11 cellular contexts compared by ENCODE assay signal in the genomic region with DNA sequence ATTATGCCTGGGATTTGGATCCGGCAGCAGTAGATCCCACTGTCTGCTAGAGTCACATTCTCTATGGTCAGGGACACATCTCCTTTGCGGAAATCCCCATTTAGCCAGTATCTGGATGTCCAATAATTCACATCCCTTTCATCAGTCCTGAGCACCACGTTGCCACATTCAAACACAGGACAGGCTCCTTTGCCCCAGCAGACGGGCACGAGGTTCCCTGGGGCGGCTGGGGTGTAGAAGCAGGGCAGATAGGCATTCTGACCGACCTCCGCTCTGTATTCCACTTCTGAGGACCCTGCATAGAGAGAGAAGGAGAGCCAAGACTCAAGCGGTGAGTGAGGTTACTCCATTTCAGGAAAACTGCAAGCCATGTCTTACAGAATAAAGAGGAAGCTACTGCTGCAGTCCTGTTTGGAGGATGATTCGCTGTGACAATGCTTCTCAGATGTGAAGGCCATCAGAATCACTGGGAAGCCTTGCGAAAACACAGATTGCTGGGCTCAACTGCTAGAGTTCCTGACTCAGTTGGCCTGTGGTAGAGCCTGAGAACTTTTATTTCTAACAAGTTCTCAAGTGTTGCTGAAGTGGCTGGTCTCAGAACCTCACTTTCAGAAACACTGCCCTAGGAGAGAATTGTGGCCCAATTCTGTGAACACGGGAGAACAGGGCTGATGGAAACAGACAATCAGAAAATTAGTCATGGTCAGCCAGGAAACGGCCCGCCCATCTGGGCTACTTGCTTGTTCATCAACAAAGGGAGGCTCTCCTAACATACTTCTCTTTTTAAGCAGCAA. TPM values are rescaled to one million over a fixed set of nuclear protein-coding genes. Genes with fewer than 3 reads are reported as not detected.
DNase-seq lines count a peak whose midpoint lies in the region; ATAC-seq and TF ChIP-seq lines count a peak whose summit lies in the region.
"Had no signal": no experiment of that assay in that cellular context is flagged by ENCODE, and none has a peak within 500 bp of the region (broad histone marks: within the 10 kb centered on the region; RNA-seq: fewer than 3 reads in every experiment).

No MANE protein-coding gene starts in this region.

- no peak overlapping the region for H2BK5ac ChIP-seq in mesenchymal stem cell (ENCODE audit: low read depth, low read length, poor library complexity, severe bottlenecking)

- H3K18ac ChIP-seq in mesenchymal stem cell (ENCODE audit: low read depth in 1 of 2, low read length in 2 of 2): peak overlapping the region in 1 of 2 experiments; percentile 0

- H3K4me3 Mint-ChIP-seq in activated T-helper 17 cell treated with anti-CD3 and anti-CD28 coated beads, Interleukin-2, amount 50 U/mL, for 72 hours: peak overlapping the region; percentile 96
- no peak overlapping the region for H3K4me3 Mint-ChIP-seq in mesothelial cell of epicardium
- H3K4me3 Mint-ChIP-seq: memory B cell had no signal

- TF ChIP-seq CTCF in breast epithelium (IDR thresholded peaks at IDR 0.05) (no peak), mesothelial cell of epicardium (IDR thresholded peaks at IDR 0.05; ENCODE audit: unreplicated experiment) (no peak)

- H3K36me3 ChIP-seq in mesenchymal stem cell (ENCODE audit: control insufficient read depth in 1 of 2, insufficient read depth in 2 of 2, low read depth in 1 of 2, low read length in 2 of 2) (no peaks in the 10 kb centered on the region), breast epithelium (no peaks in the 10 kb centered on the region)

- H3K4me2 ChIP-seq in mesenchymal stem cell (ENCODE audit: low read length, poor library complexity, severe bottlenecking): no peak overlapping the region

- H3K14ac ChIP-seq in mesenchymal stem cell (ENCODE audit: low read length in 2 of 2): no peak overlapping the region

- no peak overlapping the region for H2BK12ac ChIP-seq in mesenchymal stem cell (ENCODE audit: low read length in 2 of 2)

- no peak for TF ChIP-seq POLR2A in breast epithelium (IDR thresholded peaks at IDR 0.05)

- peak overlapping the region; percentile 8 for H2AFZ ChIP-seq in mesenchymal stem cell (ENCODE audit: low read depth, low read length)

- intact Hi-C loops in breast epithelium (cut with DNase I; ENCODE audit: low total_unique reads): no loop called here

- peak overlapping the region; percentile 94 for H3K27ac Mint-ChIP-seq in activated T-helper 17 cell treated with anti-CD3 and anti-CD28 coated beads, Interleukin-2, amount 50 U/mL, for 72 hours
- H3K27ac Mint-ChIP-seq in mesothelial cell of epicardium: no peak overlapping the region
- H3K27ac Mint-ChIP-seq: memory B cell had no signal

- no peak overlapping the region for H2BK15ac ChIP-seq in mesenchymal stem cell (ENCODE audit: low read depth, poor library complexity, severe bottlenecking)

- no peak overlapping the region for H4K8ac ChIP-seq in mesenchymal stem cell (ENCODE audit: low read length)

- H2BK120ac ChIP-seq in mesenchymal stem cell (ENCODE audit: low read depth, low read length): no peak overlapping the region

- no peak overlapping the region for H4K91ac ChIP-seq in mesenchymal stem cell (ENCODE audit: low read length)

- ATAC-seq in HG02642 (IDR thresholded peaks at IDR 0.05; ENCODE audit: poor library complexity, unreplicated experiment): peak; percentile 34
- ATAC-seq in activated T-helper 17 cell treated with anti-CD3 and anti-CD28 coated beads, Interleukin-2, amount 50 U/mL, for 72 hours (replicated peaks): peak; percentile 67
- ATAC-seq: Panc1 had no signal

- no peak overlapping the region for H3K23ac ChIP-seq in mesenchymal stem cell (ENCODE audit: low read length in 2 of 2)

- WGBS in mesenchymal stem cell: 85% methylated on average over 12 of the region's 14 CpGs

- H3K9me3 Mint-ChIP-seq in activated T-helper 17 cell treated with anti-CD3 and anti-CD28 coated beads, Interleukin-2, amount 50 U/mL, for 72 hours: no peaks in the 10 kb centered on the region
- H3K9me3 Mint-ChIP-seq in mesothelial cell of epicardium: no peaks in the 10 kb centered on the region
- H3K9me3 Mint-ChIP-seq: memory B cell had no signal

- no peaks in the 10 kb centered on the region for H3K27me3 Mint-ChIP-seq in activated T-helper 17 cell treated with anti-CD3 and anti-CD28 coated beads, Interleukin-2, amount 50 U/mL, for 72 hours
- H3K27me3 Mint-ChIP-seq in mesothelial cell of epicardium (ENCODE audit: low read depth): no peaks in the 10 kb centered on the region
- H3K27me3 Mint-ChIP-seq: memory B cell had no signal

- peaks cover 21% of the 10 kb centered on the region for H3K4me1 Mint-ChIP-seq in activated T-helper 17 cell treated with anti-CD3 and anti-CD28 coated beads, Interleukin-2, amount 50 U/mL, for 72 hours
- H3K4me1 Mint-ChIP-seq in mesothelial cell of epicardium: peaks cover 6% of the 10 kb centered on the region

- peaks cover 57% of the 10 kb centered on the region for H3K36me3 Mint-ChIP-seq in activated T-helper 17 cell treated with anti-CD3 and anti-CD28 coated beads, Interleukin-2, amount 50 U/mL, for 72 hours (ENCODE audit: low read depth)
- no peaks in the 10 kb centered on the region for H3K36me3 Mint-ChIP-seq in mesothelial cell of epicardium

- H3K4ac ChIP-seq in mesenchymal stem cell (ENCODE audit: low read depth in 1 of 2, low read length in 2 of 2): no peak overlapping the region

- H3K27ac ChIP-seq in mesenchymal stem cell (ENCODE audit: low read length, poor library complexity, severe bottlenecking) (no peak overlapping the region), breast epithelium (no peak overlapping the region)

- H3K4me1 ChIP-seq in mesenchymal stem cell (ENCODE audit: control insufficient read depth, insufficient read depth, low read depth, low read length): peaks cover 2% of the 10 kb centered on the region
- H3K4me1 ChIP-seq in breast epithelium: no peaks in the 10 kb centered on the region

- DNase-seq in Ammon's horn (ENCODE audit: low spot score): peak; percentile 9
- peak; percentile 25 for DNase-seq in mesenchymal stem cell
- no peak for DNase-seq in NCI-H1417 (lab: John Stamatoyannopoulos, UW)
- no peak for DNase-seq in NCI-H2227 (lab: John Stamatoyannopoulos, UW; ENCODE audit: unreplicated experiment)
- DNase-seq in breast epithelium (ENCODE audit: low spot score in 2 of 2): no peak
- no peak for DNase-seq in mesothelial cell of epicardium (ENCODE audit: low spot score in 2 of 2, unreplicated experiment in 2 of 2)

- no peaks in the 10 kb centered on the region for H3K27me3 ChIP-seq in mesenchymal stem cell (ENCODE audit: control insufficient read depth in 1 of 2, insufficient read depth in 1 of 2, low read length in 2 of 2)
- no peaks in the 10 kb centered on the region for H3K27me3 ChIP-seq in breast epithelium

- no peaks in the 10 kb centered on the region for H3K79me1 ChIP-seq in mesenchymal stem cell (replicated peaks; ENCODE audit: low read length, poor library complexity, severe bottlenecking)

- H2AK5ac ChIP-seq in mesenchymal stem cell (ENCODE audit: low read length, severe bottlenecking): no peak overlapping the region

- no peaks in the 10 kb centered on the region for H3K9me3 ChIP-seq in mesenchymal stem cell (ENCODE audit: control insufficient read depth, low read length)
- no peaks in the 10 kb centered on the region for H3K9me3 ChIP-seq in breast epithelium

- H3K9ac ChIP-seq in mesenchymal stem cell (ENCODE audit: low read length): no peak overlapping the region

- H3K4me3 ChIP-seq in mesenchymal stem cell (ENCODE audit: insufficient read depth in 1 of 2, low read depth in 1 of 2, low read length in 2 of 2) (no peak overlapping the region), breast epithelium (peak overlapping the region in 1 of 3 donors; percentile 9)

RNA-seq across cellular contexts. Expression of a gene that starts 2.0 kb away (rescaled TPM):
- total RNA-seq in activated T-helper 17 cell treated with anti-CD3 and anti-CD28 coated beads, Interleukin-2, amount 50 U/mL, for 72 hours: 10 to 100 TPM; 35.4 to 46.9 TPM
- 0.11 TPM for polyA plus RNA-seq in mesenchymal stem cell (2013, experiment 1 of 2)
- 0.21 TPM for polyA plus RNA-seq in mesenchymal stem cell (2013, experiment 2 of 2)
- total RNA-seq in breast epithelium (10 to 100 TPM; 10.8 to 26.6 (median 13.3) TPM), mesothelial cell of epicardium (0.84 to 1.2 TPM (median 0.86 TPM) in 3 replicates)

RNA-seq across cellular contexts. Expression of a gene that starts 35.8 kb away (rescaled TPM):
- 10 to 100 TPM in 1 of 2 donors, 1 to 10 TPM in 1; 9.3 to 20.3 TPM for total RNA-seq in activated T-helper 17 cell treated with anti-CD3 and anti-CD28 coated beads, Interleukin-2, amount 50 U/mL, for 72 hours
- 11.1 TPM for polyA plus RNA-seq in mesenchymal stem cell (2013, experiment 1 of 2)
- 11.6 TPM for polyA plus RNA-seq in mesenchymal stem cell (2013, experiment 2 of 2)
- total RNA-seq in breast epithelium: 10 to 100 TPM; 12.2 to 15.5 (median 14.4) TPM
- 9.8 to 11.1 TPM (median 11.1 TPM) in 3 replicates for total RNA-seq in mesothelial cell of epicardium

RNA-seq across cellular contexts. Expression of a gene that starts 47.9 kb away (rescaled TPM):
- 1 to 10 TPM in 1 of 2 donors, not detected in 1; 1.5 TPM for total RNA-seq in activated T-helper 17 cell treated with anti-CD3 and anti-CD28 coated beads, Interleukin-2, amount 50 U/mL, for 72 hours
- polyA plus RNA-seq in mesenchymal stem cell (2013, experiment 1 of 2): 0.14 TPM
- polyA plus RNA-seq in mesenchymal stem cell (2013, experiment 2 of 2): not detected
- total RNA-seq in breast epithelium (1 to 10 TPM in 1 of 3 donors, under 1 TPM in 1, not detected in 1; 0.44 to 2.9 TPM), mesothelial cell of epicardium (0.20 to 0.66 TPM (median 0.25 TPM) in 3 replicates)
- total RNA-seq: bronchial epithelial cell had no signal

RNA-seq across cellular contexts. Expression of a gene that starts 59.2 kb away (rescaled TPM):
- under 1 TPM; 0.09 to 0.85 TPM for total RNA-seq in activated T-helper 17 cell treated with anti-CD3 and anti-CD28 coated beads, Interleukin-2, amount 50 U/mL, for 72 hours
- not detected for polyA plus RNA-seq in mesenchymal stem cell (2013, experiment 1 of 2)
- not detected for polyA plus RNA-seq in mesenchymal stem cell (2013, experiment 2 of 2)
- total RNA-seq in breast epithelium (not detected), mesothelial cell of epicardium (not detected in 3 replicates)
- total RNA-seq: bronchial epithelial cell had no signal

Comparison
In these comparisons a context has a peak if more than half of its experiments do, and no peak if none do; other contexts are left out.
1. DNase-seq: peak in Ammon's horn (single experiment) and mesenchymal stem cell (single experiment); none in NCI-H1417 (0 of 3), NCI-H2227 (single experiment), breast epithelium (0 of 2) and mesothelial cell of epicardium (0 of 2).